In genomic region chr3:5086708-5087107, GRCh38 we compare ENCODE assay signal across 10 cellular contexts.
"Had no signal": no experiment of that assay in that cellular context is flagged by ENCODE, and none has a peak within 500 bp of the region (broad histone marks: within the 10 kb centered on the region; RNA-seq: fewer than 3 reads in every experiment).

No MANE protein-coding gene starts in this region.

- H3K9me3 ChIP-seq: HAP-1 had no signal

- H2AFZ ChIP-seq: GM23248, GM23338 had no signal

- FAIRE-seq: H1, H54 had no signal

- H3K27ac ChIP-seq: GM23248 had no signal

- ATAC-seq: GM23338, HCT116 had no signal

- H3K9ac ChIP-seq: GM23248 had no signal

- H3K4me3 ChIP-seq: GM23248, GM23338, HAP-1 had no signal

- DNase-seq: GM23248, GOT3, H9, HCEC 1CT, HFFc6 had no signal

- H3K4me2 ChIP-seq: GM23338 had no signal

- H3K36me3 ChIP-seq: HAP-1 had no signal
